In the genomic region with DNA sequence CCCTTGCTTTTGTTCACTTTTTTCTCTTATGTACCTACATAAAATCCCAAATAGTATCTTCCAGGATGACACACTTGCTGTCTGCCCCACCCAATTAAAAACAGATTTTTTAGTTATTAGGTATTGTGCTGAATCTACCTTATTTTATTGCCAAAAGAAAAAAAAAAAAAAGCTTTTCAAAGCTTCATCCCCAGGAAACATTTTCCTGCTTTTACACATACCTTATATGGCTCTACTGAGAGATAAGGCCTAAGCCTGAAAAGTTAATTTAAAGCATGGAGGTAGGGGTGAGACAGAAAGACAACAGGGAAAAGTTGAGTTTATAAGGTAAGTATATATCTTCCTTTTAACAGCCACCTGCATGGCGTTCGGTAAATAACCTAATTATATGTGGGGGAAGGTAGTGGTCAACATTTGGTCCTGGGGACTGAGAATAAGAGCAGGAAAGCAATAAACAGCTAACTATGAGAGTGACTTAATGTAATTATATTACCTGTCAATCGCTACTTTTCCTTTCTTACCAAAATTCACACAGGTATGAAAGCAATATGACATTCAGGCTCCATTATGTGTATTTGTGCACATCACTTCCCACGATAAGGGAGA, we compare ENCODE assay signal across 9 cellular contexts. TPM values are rescaled to one million over a fixed set of nuclear protein-coding genes. Genes with fewer than 3 reads are reported as not detected.
A peak's percentile ranks its signal among the peaks of the same experiment; 100 is the strongest.
DNase-seq lines count a peak whose midpoint lies in the region; ATAC-seq and TF ChIP-seq lines count a peak whose summit lies in the region.
"Had no signal": no experiment of that assay in that cellular context is flagged by ENCODE, and none has a peak within 500 bp of the region (broad histone marks: within the 10 kb centered on the region; RNA-seq: fewer than 3 reads in every experiment).

No MANE protein-coding gene starts in this region.

- no peak for DNase-seq in A673 (ENCODE audit: low spot score)
- no peak for DNase-seq in HL-60 (ENCODE audit: low read depth in 1 of 2, low spot score in 1 of 2)
- DNase-seq in activated naive CD8-positive, alpha-beta T cell treated with anti-CD3 and anti-CD28 coated beads, Interleukin-2, amount 10 ng/mL, durations not matched to agents 7 days and 5 days = no peak
- DNase-seq in mesendoderm = peak; percentile 28
- DNase-seq in NCI-H524 (lab: John Stamatoyannopoulos, UW) = no peak
- DNase-seq: NCI-H69 had no signal

- H3K27ac ChIP-seq in A673 (ENCODE audit: low read depth, low read length, poor library complexity, severe bottlenecking) (peak overlapping the region; percentile 78), HL-60 (replicated peaks) (peak overlapping the region; percentile 76), mesendoderm (ENCODE audit: low read depth, low read length) (no peak overlapping the region)

- peaks cover 5% of the 10 kb centered on the region for H3K79me1 ChIP-seq in mesendoderm (ENCODE audit: low read length)

- no peak overlapping the region for H2BK120ac ChIP-seq in mesendoderm (ENCODE audit: low read depth, low read length)

- no peaks in the 10 kb centered on the region for H3K9me3 Mint-ChIP-seq in activated naive CD8-positive, alpha-beta T cell treated with anti-CD3 and anti-CD28 coated beads, Interleukin-2, amount 10 ng/mL, durations not matched to agents 7 days and 5 days

- peak overlapping the region; percentile 75 for H3K56ac ChIP-seq in mesendoderm (ENCODE audit: low read length)

- H3K4me3 Mint-ChIP-seq in activated naive CD8-positive, alpha-beta T cell treated with anti-CD3 and anti-CD28 coated beads, Interleukin-2, amount 10 ng/mL, durations not matched to agents 7 days and 5 days = peak overlapping the region; percentile 94

- intact Hi-C loops in A673 (cut with micrococcal nuclease; ENCODE audit: unreplicated experiment) = no loop called here

- H3K36me3 ChIP-seq in A673 (ENCODE audit: insufficient read depth, low read length, poor library complexity, severe bottlenecking) (no peaks in the 10 kb centered on the region), mesendoderm (ENCODE audit: control insufficient read depth, insufficient read depth, low read length) (no peaks in the 10 kb centered on the region)

- BruUV-seq in A673 (replicated peaks; lab: Mats Ljungman, UMichigan) = no TSS peak

- peaks cover 36% of the 10 kb centered on the region for H3K36me3 Mint-ChIP-seq in activated naive CD8-positive, alpha-beta T cell treated with anti-CD3 and anti-CD28 coated beads, Interleukin-2, amount 10 ng/mL, durations not matched to agents 7 days and 5 days

- no peak overlapping the region for H3K4ac ChIP-seq in mesendoderm (ENCODE audit: low read depth, low read length)

- no peak overlapping the region for H2BK5ac ChIP-seq in mesendoderm (ENCODE audit: low read length)

- H3K4me3 ChIP-seq in A673 (ENCODE audit: low read depth, low read length, poor library complexity, severe bottlenecking) (peak overlapping the region; percentile 69), HL-60 (replicated peaks; ENCODE audit: insufficient read depth, low read length) (no peak overlapping the region), mesendoderm (ENCODE audit: low read length) (no peak overlapping the region)

- no peaks in the 10 kb centered on the region for H3K9me3 ChIP-seq in A673 (ENCODE audit: low read depth, low read length, poor library complexity, severe bottlenecking)

- peaks cover 42% of the 10 kb centered on the region for H3K79me2 ChIP-seq in mesendoderm (ENCODE audit: control insufficient read depth, insufficient read depth, low read length)

- H3K9ac ChIP-seq in mesendoderm (ENCODE audit: low read length) = peak overlapping the region; percentile 63

- no peaks in the 10 kb centered on the region for H3K27me3 Mint-ChIP-seq in activated naive CD8-positive, alpha-beta T cell treated with anti-CD3 and anti-CD28 coated beads, Interleukin-2, amount 10 ng/mL, durations not matched to agents 7 days and 5 days

- no peaks in the 10 kb centered on the region for H3K27me3 ChIP-seq in A673 (replicated peaks; ENCODE audit: insufficient read depth, low read depth, low read length, poor library complexity)
- no peaks in the 10 kb centered on the region for H3K27me3 ChIP-seq in HL-60 (ENCODE audit: insufficient read depth, poor library complexity, severe bottlenecking)
- H3K27me3 ChIP-seq in mesendoderm (ENCODE audit: insufficient read depth, low read length, poor library complexity) = no peaks in the 10 kb centered on the region

- H3K23ac ChIP-seq in mesendoderm (ENCODE audit: low read length) = no peak overlapping the region

- no peak overlapping the region for H2BK15ac ChIP-seq in mesendoderm (replicated peaks; ENCODE audit: low read depth)

- POLR2A ChIA-PET in A673 (lab: Charles Lee; ENCODE audit: low non-redundant PET) = no interaction called here
- POLR2A ChIA-PET in activated naive CD8-positive, alpha-beta T cell treated with anti-CD3 and anti-CD28 coated beads, Interleukin-2, amount 10 ng/mL, durations not matched to agents 7 days and 5 days (lab: Charles Lee) = interaction anchor here (0.6 to 8.0 kb wide), 6 partner anchors 32 to 223 kb away, joined by 3 to 466 read pairs (median 6); partner anchors contain the start of gene VPS45

- peaks cover 50% of the 10 kb centered on the region for H3K4me1 Mint-ChIP-seq in activated naive CD8-positive, alpha-beta T cell treated with anti-CD3 and anti-CD28 coated beads, Interleukin-2, amount 10 ng/mL, durations not matched to agents 7 days and 5 days

- WGBS in mesendoderm (ENCODE audit: extremely low coverage, insufficient coverage, low lambda C conversion rate) = no CpG with 5 or more reads among the region's 4 CpGs

- no peak overlapping the region for H4K5ac ChIP-seq in mesendoderm (ENCODE audit: low read length)

- H3K4me1 ChIP-seq in A673 (ENCODE audit: insufficient read depth, low read length, poor library complexity, severe bottlenecking) (peaks cover 27% of the 10 kb centered on the region), mesendoderm (ENCODE audit: control insufficient read depth, low read depth, low read length) (peaks cover 12% of the 10 kb centered on the region)

- H3K18ac ChIP-seq in mesendoderm (ENCODE audit: low read length) = no peak overlapping the region

- H4K8ac ChIP-seq in mesendoderm (ENCODE audit: low read depth, low read length) = no peak overlapping the region

- H3K4me2 ChIP-seq in mesendoderm (ENCODE audit: low read length) = peak overlapping the region; percentile 51

- CTCF ChIA-PET in A673 (lab: Charles Lee) = no interaction called here

- ATAC-seq in activated naive CD8-positive, alpha-beta T cell treated with anti-CD3 and anti-CD28 coated beads, Interleukin-2, amount 10 ng/mL, durations not matched to agents 7 days and 5 days (ENCODE audit: low read depth) = no peak
- ATAC-seq in HG03135 (IDR thresholded peaks at IDR 0.05; ENCODE audit: unreplicated experiment) = no peak
- ATAC-seq in HG02981 (IDR thresholded peaks at IDR 0.05; ENCODE audit: unreplicated experiment) = no peak
- ATAC-seq in GM18519 (IDR thresholded peaks at IDR 0.05; ENCODE audit: low FRiP score, unreplicated experiment) = no peak

- H3K27ac Mint-ChIP-seq in activated naive CD8-positive, alpha-beta T cell treated with anti-CD3 and anti-CD28 coated beads, Interleukin-2, amount 10 ng/mL, durations not matched to agents 7 days and 5 days = peak overlapping the region; percentile 93

- TF ChIP-seq CTCF in A673 (conservative IDR thresholded peaks at IDR 0.05; ENCODE audit: low read depth, low read length) (no peak), HL-60 (IDR thresholded peaks at IDR 0.05; ENCODE audit: insufficient read depth, low read length) (no peak)

- H2AK5ac ChIP-seq in mesendoderm (ENCODE audit: low read length) = no peak overlapping the region

RNA-seq across cellular contexts. Expression of gene BOLA1, which starts 54.6 kb away (rescaled TPM):
- total RNA-seq in A673 (2021) = 15.7 and 18.8 TPM in 2 replicates
- total RNA-seq in activated naive CD8-positive, alpha-beta T cell treated with anti-CD3 and anti-CD28 coated beads, Interleukin-2, amount 10 ng/mL, durations not matched to agents 7 days and 5 days = 10 to 100 TPM; 23.7 to 25.4 TPM
- polyA plus RNA-seq in mesendoderm (2013, experiment 1 of 2) = 6.0 TPM
- polyA plus RNA-seq in mesendoderm (2013, experiment 2 of 2) = 6.8 TPM
